In the genomic region with DNA sequence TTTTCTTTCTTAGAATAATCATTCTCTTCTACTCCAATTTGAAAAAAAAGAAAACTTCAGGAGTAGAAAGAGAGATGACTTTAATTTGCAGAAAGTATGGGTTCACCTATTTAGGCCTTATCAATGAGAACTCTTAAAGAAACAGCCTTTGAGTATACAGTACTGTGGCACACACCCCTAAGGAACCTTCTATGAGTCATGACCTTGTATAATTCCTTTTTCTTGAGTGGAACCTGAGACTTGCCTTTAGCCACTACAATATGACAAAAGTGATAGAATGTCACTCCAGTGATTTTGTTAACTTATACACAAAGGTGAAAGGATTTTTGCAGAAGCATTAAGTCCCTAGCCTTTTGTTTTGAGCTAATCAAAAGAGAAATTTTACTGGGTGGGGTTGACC, we compare ENCODE assay signal across 2 cellular contexts.
TF ChIP-seq lines count a peak whose summit lies in the region.

No MANE protein-coding gene starts in this region.

TF ChIP-seq in SK-N-SH, 30 proteins besides CTCF, POLR2A, EP300 and RAD21 (continued from another document):
- TF ChIP-seq RFX5 (IDR thresholded peaks at IDR 0.05; ENCODE audit: low read length): no peak
- TF ChIP-seq ELF1 (IDR thresholded peaks at IDR 0.05): no peak
- TF ChIP-seq NFIC (IDR thresholded peaks at IDR 0.05; ENCODE audit: borderline replicate concordance): no peak
- TF ChIP-seq FOXJ3 (CRISPR knock-in tag; IDR thresholded peaks at IDR 0.05): no peak
- no peak for TF ChIP-seq SMC3 (IDR thresholded peaks at IDR 0.05; ENCODE audit: low read depth, low read length)
- TF ChIP-seq, protein P1, sequence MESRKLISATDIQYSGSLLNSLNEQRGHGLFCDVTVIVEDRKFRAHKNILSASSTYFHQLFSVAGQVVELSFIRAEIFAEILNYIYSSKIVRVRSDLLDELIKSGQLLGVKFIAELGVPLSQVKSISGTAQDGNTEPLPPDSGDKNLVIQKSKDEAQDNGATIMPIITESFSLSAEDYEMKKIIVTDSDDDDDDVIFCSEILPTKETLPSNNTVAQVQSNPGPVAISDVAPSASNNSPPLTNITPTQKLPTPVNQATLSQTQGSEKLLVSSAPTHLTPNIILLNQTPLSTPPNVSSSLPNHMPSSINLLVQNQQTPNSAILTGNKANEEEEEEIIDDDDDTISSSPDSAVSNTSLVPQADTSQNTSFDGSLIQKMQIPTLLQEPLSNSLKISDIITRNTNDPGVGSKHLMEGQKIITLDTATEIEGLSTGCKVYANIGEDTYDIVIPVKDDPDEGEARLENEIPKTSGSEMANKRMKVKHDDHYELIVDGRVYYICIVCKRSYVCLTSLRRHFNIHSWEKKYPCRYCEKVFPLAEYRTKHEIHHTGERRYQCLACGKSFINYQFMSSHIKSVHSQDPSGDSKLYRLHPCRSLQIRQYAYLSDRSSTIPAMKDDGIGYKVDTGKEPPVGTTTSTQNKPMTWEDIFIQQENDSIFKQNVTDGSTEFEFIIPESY (IDR thresholded peaks at IDR 0.05; ENCODE audit: borderline replicate concordance, low read depth): no peak
- TF ChIP-seq, protein P2, sequence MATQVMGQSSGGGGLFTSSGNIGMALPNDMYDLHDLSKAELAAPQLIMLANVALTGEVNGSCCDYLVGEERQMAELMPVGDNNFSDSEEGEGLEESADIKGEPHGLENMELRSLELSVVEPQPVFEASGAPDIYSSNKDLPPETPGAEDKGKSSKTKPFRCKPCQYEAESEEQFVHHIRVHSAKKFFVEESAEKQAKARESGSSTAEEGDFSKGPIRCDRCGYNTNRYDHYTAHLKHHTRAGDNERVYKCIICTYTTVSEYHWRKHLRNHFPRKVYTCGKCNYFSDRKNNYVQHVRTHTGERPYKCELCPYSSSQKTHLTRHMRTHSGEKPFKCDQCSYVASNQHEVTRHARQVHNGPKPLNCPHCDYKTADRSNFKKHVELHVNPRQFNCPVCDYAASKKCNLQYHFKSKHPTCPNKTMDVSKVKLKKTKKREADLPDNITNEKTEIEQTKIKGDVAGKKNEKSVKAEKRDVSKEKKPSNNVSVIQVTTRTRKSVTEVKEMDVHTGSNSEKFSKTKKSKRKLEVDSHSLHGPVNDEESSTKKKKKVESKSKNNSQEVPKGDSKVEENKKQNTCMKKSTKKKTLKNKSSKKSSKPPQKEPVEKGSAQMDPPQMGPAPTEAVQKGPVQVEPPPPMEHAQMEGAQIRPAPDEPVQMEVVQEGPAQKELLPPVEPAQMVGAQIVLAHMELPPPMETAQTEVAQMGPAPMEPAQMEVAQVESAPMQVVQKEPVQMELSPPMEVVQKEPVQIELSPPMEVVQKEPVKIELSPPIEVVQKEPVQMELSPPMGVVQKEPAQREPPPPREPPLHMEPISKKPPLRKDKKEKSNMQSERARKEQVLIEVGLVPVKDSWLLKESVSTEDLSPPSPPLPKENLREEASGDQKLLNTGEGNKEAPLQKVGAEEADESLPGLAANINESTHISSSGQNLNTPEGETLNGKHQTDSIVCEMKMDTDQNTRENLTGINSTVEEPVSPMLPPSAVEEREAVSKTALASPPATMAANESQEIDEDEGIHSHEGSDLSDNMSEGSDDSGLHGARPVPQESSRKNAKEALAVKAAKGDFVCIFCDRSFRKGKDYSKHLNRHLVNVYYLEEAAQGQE (IDR thresholded peaks at IDR 0.05; ENCODE audit: low read depth, low read length): no peak

TF ChIP-seq in SK-N-SH treated with all-trans-retinoic acid at 6 μM for 48 hours, 23 proteins besides CTCF, POLR2A, EP300 and RAD21 (continued from another document):
- TF ChIP-seq, protein P3, sequence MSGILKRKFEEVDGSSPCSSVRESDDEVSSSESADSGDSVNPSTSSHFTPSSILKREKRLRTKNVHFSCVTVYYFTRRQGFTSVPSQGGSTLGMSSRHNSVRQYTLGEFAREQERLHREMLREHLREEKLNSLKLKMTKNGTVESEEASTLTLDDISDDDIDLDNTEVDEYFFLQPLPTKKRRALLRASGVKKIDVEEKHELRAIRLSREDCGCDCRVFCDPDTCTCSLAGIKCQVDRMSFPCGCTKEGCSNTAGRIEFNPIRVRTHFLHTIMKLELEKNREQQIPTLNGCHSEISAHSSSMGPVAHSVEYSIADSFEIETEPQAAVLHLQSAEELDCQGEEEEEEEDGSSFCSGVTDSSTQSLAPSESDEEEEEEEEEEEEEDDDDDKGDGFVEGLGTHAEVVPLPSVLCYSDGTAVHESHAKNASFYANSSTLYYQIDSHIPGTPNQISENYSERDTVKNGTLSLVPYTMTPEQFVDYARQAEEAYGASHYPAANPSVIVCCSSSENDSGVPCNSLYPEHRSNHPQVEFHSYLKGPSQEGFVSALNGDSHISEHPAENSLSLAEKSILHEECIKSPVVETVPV (CRISPR knock-in tag; IDR thresholded peaks at IDR 0.05): no peak
- TF ChIP-seq ZNF70 (CRISPR knock-in tag; IDR thresholded peaks at IDR 0.05): no peak
- no peak for TF ChIP-seq RARB (CRISPR knock-in tag; IDR thresholded peaks at IDR 0.05)
- TF ChIP-seq, protein P4, sequence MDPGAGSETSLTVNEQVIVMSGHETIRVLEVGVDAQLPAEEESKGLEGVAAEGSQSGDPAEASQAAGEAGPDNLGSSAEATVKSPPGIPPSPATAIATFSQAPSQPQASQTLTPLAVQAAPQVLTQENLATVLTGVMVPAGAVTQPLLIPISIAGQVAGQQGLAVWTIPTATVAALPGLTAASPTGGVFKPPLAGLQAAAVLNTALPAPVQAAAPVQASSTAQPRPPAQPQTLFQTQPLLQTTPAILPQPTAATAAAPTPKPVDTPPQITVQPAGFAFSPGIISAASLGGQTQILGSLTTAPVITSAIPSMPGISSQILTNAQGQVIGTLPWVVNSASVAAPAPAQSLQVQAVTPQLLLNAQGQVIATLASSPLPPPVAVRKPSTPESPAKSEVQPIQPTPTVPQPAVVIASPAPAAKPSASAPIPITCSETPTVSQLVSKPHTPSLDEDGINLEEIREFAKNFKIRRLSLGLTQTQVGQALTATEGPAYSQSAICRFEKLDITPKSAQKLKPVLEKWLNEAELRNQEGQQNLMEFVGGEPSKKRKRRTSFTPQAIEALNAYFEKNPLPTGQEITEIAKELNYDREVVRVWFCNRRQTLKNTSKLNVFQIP (CRISPR knock-in tag; IDR thresholded peaks at IDR 0.05; ENCODE audit: borderline replicate concordance, low read depth): no peak
- no peak for TF ChIP-seq TOX (CRISPR knock-in tag; IDR thresholded peaks at IDR 0.05; ENCODE audit: borderline replicate concordance)
- TF ChIP-seq, protein P5, sequence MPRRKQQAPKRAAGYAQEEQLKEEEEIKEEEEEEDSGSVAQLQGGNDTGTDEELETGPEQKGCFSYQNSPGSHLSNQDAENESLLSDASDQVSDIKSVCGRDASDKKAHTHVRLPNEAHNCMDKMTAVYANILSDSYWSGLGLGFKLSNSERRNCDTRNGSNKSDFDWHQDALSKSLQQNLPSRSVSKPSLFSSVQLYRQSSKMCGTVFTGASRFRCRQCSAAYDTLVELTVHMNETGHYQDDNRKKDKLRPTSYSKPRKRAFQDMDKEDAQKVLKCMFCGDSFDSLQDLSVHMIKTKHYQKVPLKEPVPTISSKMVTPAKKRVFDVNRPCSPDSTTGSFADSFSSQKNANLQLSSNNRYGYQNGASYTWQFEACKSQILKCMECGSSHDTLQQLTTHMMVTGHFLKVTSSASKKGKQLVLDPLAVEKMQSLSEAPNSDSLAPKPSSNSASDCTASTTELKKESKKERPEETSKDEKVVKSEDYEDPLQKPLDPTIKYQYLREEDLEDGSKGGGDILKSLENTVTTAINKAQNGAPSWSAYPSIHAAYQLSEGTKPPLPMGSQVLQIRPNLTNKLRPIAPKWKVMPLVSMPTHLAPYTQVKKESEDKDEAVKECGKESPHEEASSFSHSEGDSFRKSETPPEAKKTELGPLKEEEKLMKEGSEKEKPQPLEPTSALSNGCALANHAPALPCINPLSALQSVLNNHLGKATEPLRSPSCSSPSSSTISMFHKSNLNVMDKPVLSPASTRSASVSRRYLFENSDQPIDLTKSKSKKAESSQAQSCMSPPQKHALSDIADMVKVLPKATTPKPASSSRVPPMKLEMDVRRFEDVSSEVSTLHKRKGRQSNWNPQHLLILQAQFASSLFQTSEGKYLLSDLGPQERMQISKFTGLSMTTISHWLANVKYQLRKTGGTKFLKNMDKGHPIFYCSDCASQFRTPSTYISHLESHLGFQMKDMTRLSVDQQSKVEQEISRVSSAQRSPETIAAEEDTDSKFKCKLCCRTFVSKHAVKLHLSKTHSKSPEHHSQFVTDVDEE (CRISPR knock-in tag; IDR thresholded peaks at IDR 0.05): no peak
- TF ChIP-seq CSDC2 (CRISPR knock-in tag; IDR thresholded peaks at IDR 0.05): no peak
- no peak for TF ChIP-seq OSR1 (CRISPR knock-in tag; IDR thresholded peaks at IDR 0.05)
